Comparison of ENCODE assay signal across 9 cellular contexts in the genomic region with DNA sequence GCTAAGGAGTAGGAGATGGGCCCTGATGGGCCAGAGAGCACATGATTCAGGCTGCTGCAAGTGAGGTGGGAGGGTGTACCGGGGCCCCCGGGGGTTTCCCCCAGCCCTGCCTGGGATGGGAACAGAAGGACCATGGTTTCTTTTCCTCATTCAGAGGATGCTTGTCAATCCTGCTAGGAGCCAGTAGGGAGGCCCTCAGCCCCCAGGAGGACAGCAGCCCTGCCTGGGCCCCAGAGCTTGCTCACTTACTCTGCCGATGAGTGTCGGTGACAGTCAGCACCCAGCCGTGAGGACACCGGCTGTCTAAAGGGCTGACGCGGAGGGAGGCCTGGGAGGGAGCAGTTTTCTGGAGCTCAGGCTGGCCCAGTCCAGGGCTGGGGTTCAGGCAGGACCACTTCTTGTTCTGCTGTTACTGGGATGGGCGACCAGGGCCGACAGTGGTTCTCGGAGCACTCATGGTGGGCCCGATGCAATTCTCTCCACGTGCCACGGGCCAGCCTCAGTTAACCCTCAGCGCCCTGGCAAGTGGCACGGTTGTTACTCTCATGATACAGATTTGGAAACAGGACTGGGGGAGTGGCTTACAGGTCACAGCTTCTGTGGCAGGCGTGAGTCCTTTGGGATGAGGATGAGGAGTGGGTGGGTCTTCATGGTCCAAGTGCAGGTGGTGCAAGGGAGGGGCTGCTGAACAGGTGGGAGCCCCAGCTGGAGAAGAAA. TPM values are rescaled to one million over a fixed set of nuclear protein-coding genes. Genes with fewer than 3 reads are reported as not detected.
DNase-seq lines count a peak whose midpoint lies in the region; ATAC-seq, FAIRE-seq and TF ChIP-seq lines count a peak whose summit lies in the region.
"Had no signal": no experiment of that assay in that cellular context is flagged by ENCODE, and none has a peak within 500 bp of the region (broad histone marks: within the 10 kb centered on the region; RNA-seq: fewer than 3 reads in every experiment).

No MANE protein-coding gene starts in this region.

- H3K4me2 ChIP-seq in H1 (ENCODE audit: insufficient read depth in 1 of 2, low read depth in 2 of 2, low read length in 2 of 2) (peak overlapping the region; percentile 42 to 78; a peak in 2 of 4 replicates), neural cell (ENCODE audit: low read length) (peak overlapping the region; percentile 94)

- H3K4me3 ChIP-seq in CD8-positive, alpha-beta memory T cell (ENCODE audit: low read length) = peak overlapping the region; percentile 56
- H3K4me3 ChIP-seq in NB4 (ENCODE audit: low read depth, low read length) (peak overlapping the region; percentile 73), H1 (ENCODE audit: extremely low read depth in 1 of 4, insufficient read depth in 2 of 4, low read depth in 3 of 4, low read length in 4 of 4) (peak overlapping the region in 1 of 4 experiments; percentile 84; a peak in 1 of 8 replicates), neural cell (ENCODE audit: low read length) (peak overlapping the region; percentile 87)

- H3K27me3 Mint-ChIP-seq in CD8-positive, alpha-beta memory T cell = no peaks in the 10 kb centered on the region

- no peak overlapping the region for H4K91ac ChIP-seq in H1 (replicated peaks; ENCODE audit: insufficient read length, low read length)

- H4K8ac ChIP-seq in H1 (ENCODE audit: extremely low read depth, insufficient read depth, low read length) = no peak overlapping the region

- no peak for FAIRE-seq in H1 (lab: Jason Lieb, UNC)

- no peak overlapping the region for H2BK12ac ChIP-seq in H1 (ENCODE audit: low read depth, low read length)

- no peak overlapping the region for H3K23ac ChIP-seq in H1 (ENCODE audit: insufficient read length)

- H3K56ac ChIP-seq in H1 (replicated peaks; ENCODE audit: insufficient read length, low read depth, low read length) = no peak overlapping the region

- H3K36me3 Mint-ChIP-seq in CD8-positive, alpha-beta memory T cell = peaks cover 0 to 3% (median 0%) of the 10 kb centered on the region in 3 donors

- no peak for TF ChIP-seq RAD21 in H1 (IDR thresholded peaks at IDR 0.05 in 1 of 2, conservative IDR thresholded peaks at IDR 0.05 in 1 of 2; ENCODE audit: low read depth in 2 of 2, low read length in 2 of 2)
- no peak for TF ChIP-seq RAD21 in neural cell (conservative IDR thresholded peaks at IDR 0.05)

- H3F3A ChIP-seq in neural cell (ENCODE audit: insufficient read depth, low read length, poor library complexity, severe bottlenecking) = peaks cover 5% of the 10 kb centered on the region

- H2BK20ac ChIP-seq in H1 (ENCODE audit: low read length) = no peak overlapping the region

- H2BK120ac ChIP-seq in H1 (replicated peaks; ENCODE audit: low read depth, low read length) = no peak overlapping the region

- H3K18ac ChIP-seq in H1 (ENCODE audit: extremely low read depth, low read length) = no peak overlapping the region

- H3K4ac ChIP-seq in H1 (replicated peaks; ENCODE audit: insufficient read length, low read depth, low read length) = no peak overlapping the region

- H2BK5ac ChIP-seq in H1 (ENCODE audit: low read depth, low read length) = no peak overlapping the region; the same call in 1 of the 2 replicates

- no peak overlapping the region for H3K14ac ChIP-seq in H1 (ENCODE audit: insufficient read length)

- peaks cover 0 to 7% of the 10 kb centered on the region in 2 experiments; a peak in 1 of 4 replicates for H3K79me2 ChIP-seq in H1 (ENCODE audit: control insufficient read depth in 1 of 2, insufficient read depth in 2 of 2, low read length in 2 of 2)
- no peaks in the 10 kb centered on the region for H3K79me2 ChIP-seq in neural cell (replicated peaks; ENCODE audit: insufficient read depth, low read length)

- no peaks in the 10 kb centered on the region for H3K9me2 ChIP-seq in neural cell (ENCODE audit: insufficient read depth, low read length)

- whole genome bisulfite sequencing in H1 (ENCODE audit: extremely low coverage in 1 of 2, insufficient coverage in 1 of 2, insufficient read length in 1 of 2, insufficient replicate concordance in 2 of 2, low coverage in 1 of 2, low lambda C conversion rate in 2 of 2, missing lambda C conversion rate in 1 of 2), 2 experiments = 92% methylated on average over 14 of the region's 17 CpGs; no CpG with 5 or more reads in 1 of the 2 experiments

- H3K4me1 Mint-ChIP-seq in CD8-positive, alpha-beta memory T cell = peaks cover 18 to 46% (median 25%) of the 10 kb centered on the region in 3 donors

- H3K4me1 ChIP-seq in CD8-positive, alpha-beta memory T cell (ENCODE audit: insufficient read depth, low read length) = peaks cover 27% of the 10 kb centered on the region
- H3K4me1 ChIP-seq in H1 (replicated peaks in 1 of 4; ENCODE audit: control insufficient read depth in 3 of 4, insufficient read depth in 4 of 4, low read length in 3 of 4) = peaks cover 0 to 22% (median 12%) of the 10 kb centered on the region in 4 experiments; a peak in 6 of 7 replicates

- H3K23me2 ChIP-seq in H1 (ENCODE audit: low read depth, low read length) = peaks cover 4% of the 10 kb centered on the region; the same call in 1 of the 2 replicates

- POLR2A ChIA-PET in CD8-positive, alpha-beta memory T cell (lab: Charles Lee) = interaction anchor here (0.7 kb wide), 1 partner anchor 11 kb away, joined by 3 read pairs; the partner anchor contains the start of gene EHMT1
- POLR2A ChIA-PET in H1 (lab: Charles Lee; ENCODE audit: partially characterized antibody) = interaction anchor here (0.8 to 3.9 kb wide), 6 partner anchors 10 to 55 kb away, joined by 3 to 25 read pairs (median 4); partner anchors contain the start of gene EHMT1

- H4K5ac ChIP-seq in H1 (ENCODE audit: insufficient read length, low read depth, low read length) = no peak overlapping the region

- H2AFZ ChIP-seq in H1 (ENCODE audit: low read length) (no peak overlapping the region), neural cell (ENCODE audit: low read depth, low read length) (no peak overlapping the region)

- H2BK15ac ChIP-seq in H1 (ENCODE audit: low read length) = no peak overlapping the region; the same call in 1 of the 2 replicates

- TF ChIP-seq POLR2A in NB4 (IDR thresholded peaks at IDR 0.05; ENCODE audit: extremely low read depth, insufficient read length) (no peak), H1 (IDR thresholded peaks at IDR 0.05; ENCODE audit: control extremely low read depth in 1 of 2, low read depth in 2 of 2, low read length in 2 of 2) (no peak)

- H3K36me3 ChIP-seq in CD8-positive, alpha-beta memory T cell (ENCODE audit: insufficient read depth, low read length) = no peaks in the 10 kb centered on the region
- no peaks in the 10 kb centered on the region for H3K36me3 ChIP-seq in H1 (ENCODE audit: control insufficient read depth in 2 of 4, insufficient read depth in 4 of 4, low read length in 3 of 4)
- no peaks in the 10 kb centered on the region for H3K36me3 ChIP-seq in neural cell (ENCODE audit: insufficient read depth, low read length)

- no peak overlapping the region; the same call in 1 of the 2 replicates for H2AK5ac ChIP-seq in H1 (ENCODE audit: low read depth, low read length)

- H3K9me3 ChIP-seq in CD8-positive, alpha-beta memory T cell (ENCODE audit: low read length) = no peaks in the 10 kb centered on the region
- H3K9me3 ChIP-seq in H1 (ENCODE audit: insufficient read depth in 2 of 2, low read depth in 1 of 2, low read length in 1 of 2) = no peaks in the 10 kb centered on the region
- H3K9me3 ChIP-seq in neural cell (ENCODE audit: low read length) = no peaks in the 10 kb centered on the region

- H3K9me3 Mint-ChIP-seq in CD8-positive, alpha-beta memory T cell = no peaks in the 10 kb centered on the region

- TF ChIP-seq CTCF in NB4 (IDR thresholded peaks at IDR 0.05; ENCODE audit: low read depth, low read length) = no peak
- no peak for TF ChIP-seq CTCF in H1 (IDR thresholded peaks at IDR 0.05; ENCODE audit: control extremely low read depth in 1 of 3, insufficient read depth in 1 of 3, low read depth in 1 of 3, low read length in 3 of 3)
- TF ChIP-seq CTCF in neural cell (IDR thresholded peaks at IDR 0.05; ENCODE audit: poor library complexity, severe bottlenecking) = no peak

- H3K9ac ChIP-seq in H1 (replicated peaks in 1 of 4; ENCODE audit: extremely low read depth in 1 of 4, low read depth in 3 of 4, low read length in 3 of 4) (no peak overlapping the region), neural cell (ENCODE audit: low read length) (peak overlapping the region; percentile 69)

- CTCF ChIA-PET in CD8-positive, alpha-beta memory T cell (lab: Charles Lee) = interaction anchor here (0.7 kb wide), 1 partner anchor 11 kb away, joined by 4 read pairs; the partner anchor contains the start of gene EHMT1
- CTCF ChIA-PET in H1 (lab: Charles Lee; ENCODE audit: partially characterized antibody) = interaction anchor here (0.7 to 3.5 kb wide), 6 partner anchors 10 to 64 kb away, joined by 3 to 20 read pairs (median 4); partner anchors contain the start of gene EHMT1

- no peaks in the 10 kb centered on the region for H3K27me3 ChIP-seq in CD8-positive, alpha-beta memory T cell (ENCODE audit: insufficient read depth, low read length, poor library complexity, severe bottlenecking)
- peaks cover 0 to 9% (median 2%) of the 10 kb centered on the region in 4 experiments; a peak in 2 of 7 replicates for H3K27me3 ChIP-seq in H1 (replicated peaks in 1 of 4; ENCODE audit: control insufficient read depth in 3 of 4, extremely low read depth in 1 of 4, insufficient read depth in 3 of 4, low read length in 3 of 4)
- no peaks in the 10 kb centered on the region for H3K27me3 ChIP-seq in neural cell (ENCODE audit: insufficient read depth, low read depth, low read length)

- ATAC-seq in esophagus mucosa (no peak), GM21423 (IDR thresholded peaks at IDR 0.05; ENCODE audit: unreplicated experiment) (no peak)

- peak overlapping the region; percentile 76 to 91 (median 80) for H3K4me3 Mint-ChIP-seq in CD8-positive, alpha-beta memory T cell

- H3K27ac ChIP-seq in CD8-positive, alpha-beta memory T cell (ENCODE audit: low read depth, low read length) = no peak overlapping the region
- H3K27ac ChIP-seq in H1 (ENCODE audit: low read depth, low read length) (no peak overlapping the region), neural cell (ENCODE audit: low read length) (no peak overlapping the region)

- peaks cover 9 to 21% of the 10 kb centered on the region in 2 experiments for H4K20me1 ChIP-seq in H1 (replicated peaks in 1 of 2; ENCODE audit: control insufficient read depth in 1 of 2, insufficient read depth in 2 of 2, low read length in 2 of 2)
- H4K20me1 ChIP-seq in neural cell (ENCODE audit: insufficient read depth) = no peaks in the 10 kb centered on the region

- TF ChIP-seq EP300 in H1 (IDR thresholded peaks at IDR 0.05; ENCODE audit: borderline replicate concordance in 1 of 2, low read depth in 2 of 2, low read length in 2 of 2) = no peak
- no peak for TF ChIP-seq EP300 in neural cell (conservative IDR thresholded peaks at IDR 0.05; ENCODE audit: poor library complexity, severe bottlenecking)

- H3K79me1 ChIP-seq in H1 (ENCODE audit: low read depth, low read length) = no peaks in the 10 kb centered on the region

- no peak for DNase-seq in CD8-positive, alpha-beta memory T cell
- DNase-seq in NB4 (ENCODE audit: low read depth) (peak; percentile 75), H1 (ENCODE audit: low read depth in 1 of 2, low spot score in 2 of 2) (no peak), islet precursor cell (no peak), NCI-H748 (lab: John Stamatoyannopoulos, UW; ENCODE audit: unreplicated experiment) (no peak)
- DNase-seq: NCI-H1417 treated with DMSO at 0.1 percent for 48 hours had no signal

- H3K27ac Mint-ChIP-seq in CD8-positive, alpha-beta memory T cell = peak overlapping the region in 5 of 8 donors; percentile 22 to 73 (median 70)

RNA-seq across cellular contexts. Expression of gene ARRDC1, which starts 1.8 kb away (rescaled TPM):
- 10 to 100 TPM; 30.8 to 35.2 TPM for total RNA-seq in CD8-positive, alpha-beta memory T cell
- 54.4 TPM for polyA plus RNA-seq in CD8-positive, alpha-beta memory T cell
- 22.0 and 22.2 TPM in 2 replicates for total RNA-seq in H1 (2021; fragmentation: NEBNext Ultra II Directional; extraction: Animal tissue kit (Norgen Biotek cat#: 25700))
- 58.4 and 94.0 TPM in 2 replicates for polyA plus RNA-seq in H1 (2011; rRNA removed)
- polyA plus RNA-seq in H1 (2011; cell fraction: cytosol; rRNA removed) = 60.3 TPM
- 273 TPM for polyA plus RNA-seq in H1 (2011; cell fraction: nucleus; rRNA removed)
- 16.4 to 31.5 TPM (median 28.7 TPM) in 4 replicates for polyA plus RNA-seq in H1 (2012, experiment 1 of 2)
- 25.8 TPM for polyA plus RNA-seq in H1 (2012, experiment 2 of 2)
- 31.8 TPM for polyA plus RNA-seq in H1 (2013, experiment 1 of 2)
- 28.5 TPM for polyA plus RNA-seq in H1 (2013, experiment 2 of 2)
- 21.5 and 31.7 TPM in 2 replicates for polyA minus RNA-seq in H1 (2011; rRNA and poly(A)+ RNA removed)
- 22.1 TPM for polyA minus RNA-seq in H1 (2011; cell fraction: cytosol; rRNA and poly(A)+ RNA removed)
- 53.6 TPM for polyA minus RNA-seq in H1 (2011; cell fraction: nucleus; rRNA and poly(A)+ RNA removed)
- polyA plus RNA-seq in neural cell = 53.4 and 55.1 TPM in 2 replicates
- polyA minus RNA-seq in neural cell = 12.8 and 16.3 TPM in 2 replicates
- 49.7 TPM for total RNA-seq in esophagus mucosa

RNA-seq across cellular contexts. Expression of gene EHMT1, which starts 11.5 kb away (rescaled TPM):
- total RNA-seq in CD8-positive, alpha-beta memory T cell = 10 to 100 TPM; 68.9 to 74.6 TPM
- 37.0 TPM for polyA plus RNA-seq in CD8-positive, alpha-beta memory T cell
- total RNA-seq in H1 (2021; fragmentation: NEBNext Ultra II Directional; extraction: Animal tissue kit (Norgen Biotek cat#: 25700)) = 163 and 171 TPM in 2 replicates
- polyA plus RNA-seq in H1 (2011; rRNA removed) = 95.7 and 143 TPM in 2 replicates
- 96.0 TPM for polyA plus RNA-seq in H1 (2011; cell fraction: cytosol; rRNA removed)
- polyA plus RNA-seq in H1 (2011; cell fraction: nucleus; rRNA removed) = 204 TPM
- 66.4 to 99.9 TPM (median 90.6 TPM) in 4 replicates for polyA plus RNA-seq in H1 (2012, experiment 1 of 2)
- polyA plus RNA-seq in H1 (2012, experiment 2 of 2) = 56.9 TPM
- 68.1 TPM for polyA plus RNA-seq in H1 (2013, experiment 1 of 2)
- polyA plus RNA-seq in H1 (2013, experiment 2 of 2) = 62.4 TPM
- polyA minus RNA-seq in H1 (2011; rRNA and poly(A)+ RNA removed) = 101 and 107 TPM in 2 replicates
- polyA minus RNA-seq in H1 (2011; cell fraction: cytosol; rRNA and poly(A)+ RNA removed) = 93.4 TPM
- polyA minus RNA-seq in H1 (2011; cell fraction: nucleus; rRNA and poly(A)+ RNA removed) = 95.4 TPM
- polyA plus RNA-seq in neural cell = 53.0 and 65.8 TPM in 2 replicates
- polyA minus RNA-seq in neural cell = 96.9 and 100 TPM in 2 replicates
- 48.0 TPM for total RNA-seq in esophagus mucosa

RNA-seq across cellular contexts. Expression of gene ZMYND19, which starts 17.0 kb away (rescaled TPM):
- 10 to 100 TPM; 71.2 to 72.5 TPM for total RNA-seq in CD8-positive, alpha-beta memory T cell
- polyA plus RNA-seq in CD8-positive, alpha-beta memory T cell = 11.2 TPM
- total RNA-seq in H1 (2021; fragmentation: NEBNext Ultra II Directional; extraction: Animal tissue kit (Norgen Biotek cat#: 25700)) = 58.5 and 58.7 TPM in 2 replicates
- polyA plus RNA-seq in H1 (2011; rRNA removed) = 42.4 and 54.0 TPM in 2 replicates
- polyA plus RNA-seq in H1 (2011; cell fraction: cytosol; rRNA removed) = 52.3 TPM
- 115 TPM for polyA plus RNA-seq in H1 (2011; cell fraction: nucleus; rRNA removed)
- polyA plus RNA-seq in H1 (2012, experiment 1 of 2) = 39.3 to 52.7 TPM (median 47.8 TPM) in 4 replicates
- 48.7 TPM for polyA plus RNA-seq in H1 (2012, experiment 2 of 2)
- 33.0 TPM for polyA plus RNA-seq in H1 (2013, experiment 1 of 2)
- 34.1 TPM for polyA plus RNA-seq in H1 (2013, experiment 2 of 2)
- polyA minus RNA-seq in H1 (2011; rRNA and poly(A)+ RNA removed) = 21.5 and 21.8 TPM in 2 replicates
- polyA minus RNA-seq in H1 (2011; cell fraction: cytosol; rRNA and poly(A)+ RNA removed) = 23.3 TPM
- 31.8 TPM for polyA minus RNA-seq in H1 (2011; cell fraction: nucleus; rRNA and poly(A)+ RNA removed)
- 54.8 and 62.4 TPM in 2 replicates for polyA plus RNA-seq in neural cell
- polyA minus RNA-seq in neural cell = 25.9 and 28.7 TPM in 2 replicates
- total RNA-seq in esophagus mucosa = 21.5 TPM

RNA-seq across cellular contexts. Expression of gene DPH7, which starts 28.6 kb away (rescaled TPM):
- total RNA-seq in CD8-positive, alpha-beta memory T cell = 10 to 100 TPM; 37.3 to 38.2 TPM
- 31.3 TPM for polyA plus RNA-seq in CD8-positive, alpha-beta memory T cell
- total RNA-seq in H1 (2021; fragmentation: NEBNext Ultra II Directional; extraction: Animal tissue kit (Norgen Biotek cat#: 25700)) = 44.6 and 45.7 TPM in 2 replicates
- 45.5 and 50.5 TPM in 2 replicates for polyA plus RNA-seq in H1 (2011; rRNA removed)
- 57.0 TPM for polyA plus RNA-seq in H1 (2011; cell fraction: cytosol; rRNA removed)
- polyA plus RNA-seq in H1 (2011; cell fraction: nucleus; rRNA removed) = 130 TPM
- polyA plus RNA-seq in H1 (2012, experiment 1 of 2) = 36.7 to 45.7 TPM (median 45.2 TPM) in 4 replicates
- 42.0 TPM for polyA plus RNA-seq in H1 (2012, experiment 2 of 2)
- 37.2 TPM for polyA plus RNA-seq in H1 (2013, experiment 1 of 2)
- polyA plus RNA-seq in H1 (2013, experiment 2 of 2) = 32.9 TPM
- polyA minus RNA-seq in H1 (2011; rRNA and poly(A)+ RNA removed) = 33.4 and 36.2 TPM in 2 replicates
- 20.0 TPM for polyA minus RNA-seq in H1 (2011; cell fraction: cytosol; rRNA and poly(A)+ RNA removed)
- polyA minus RNA-seq in H1 (2011; cell fraction: nucleus; rRNA and poly(A)+ RNA removed) = 42.4 TPM
- 145 and 195 TPM in 2 replicates for polyA plus RNA-seq in neural cell
- polyA minus RNA-seq in neural cell = 46.2 and 52.8 TPM in 2 replicates
- 12.6 TPM for total RNA-seq in esophagus mucosa

RNA-seq across cellular contexts. Expression of gene MRPL41, which starts 55.6 kb away (rescaled TPM):
- total RNA-seq in CD8-positive, alpha-beta memory T cell = 10 to 100 TPM; 65.9 to 68.2 TPM
- polyA plus RNA-seq in CD8-positive, alpha-beta memory T cell = 44.9 TPM
- total RNA-seq in H1 (2021; fragmentation: NEBNext Ultra II Directional; extraction: Animal tissue kit (Norgen Biotek cat#: 25700)) = 47.2 and 49.4 TPM in 2 replicates
- 58.1 and 79.3 TPM in 2 replicates for polyA plus RNA-seq in H1 (2011; rRNA removed)
- 54.3 TPM for polyA plus RNA-seq in H1 (2011; cell fraction: cytosol; rRNA removed)
- polyA plus RNA-seq in H1 (2011; cell fraction: nucleus; rRNA removed) = 39.5 TPM
- 30.4 to 55.6 TPM (median 46.9 TPM) in 4 replicates for polyA plus RNA-seq in H1 (2012, experiment 1 of 2)
- polyA plus RNA-seq in H1 (2012, experiment 2 of 2) = 38.3 TPM
- polyA plus RNA-seq in H1 (2013, experiment 1 of 2) = 43.5 TPM
- polyA plus RNA-seq in H1 (2013, experiment 2 of 2) = 42.5 TPM
- 2.4 and 2.7 TPM in 2 replicates for polyA minus RNA-seq in H1 (2011; rRNA and poly(A)+ RNA removed)
- 15.5 TPM for polyA minus RNA-seq in H1 (2011; cell fraction: cytosol; rRNA and poly(A)+ RNA removed)
- 10.0 TPM for polyA minus RNA-seq in H1 (2011; cell fraction: nucleus; rRNA and poly(A)+ RNA removed)
- 60.5 and 66.9 TPM in 2 replicates for polyA plus RNA-seq in neural cell
- 13.5 and 15.6 TPM in 2 replicates for polyA minus RNA-seq in neural cell
- 36.9 TPM for total RNA-seq in esophagus mucosa
